31 cellular contexts compared by ENCODE assay signal in the genomic region with DNA sequence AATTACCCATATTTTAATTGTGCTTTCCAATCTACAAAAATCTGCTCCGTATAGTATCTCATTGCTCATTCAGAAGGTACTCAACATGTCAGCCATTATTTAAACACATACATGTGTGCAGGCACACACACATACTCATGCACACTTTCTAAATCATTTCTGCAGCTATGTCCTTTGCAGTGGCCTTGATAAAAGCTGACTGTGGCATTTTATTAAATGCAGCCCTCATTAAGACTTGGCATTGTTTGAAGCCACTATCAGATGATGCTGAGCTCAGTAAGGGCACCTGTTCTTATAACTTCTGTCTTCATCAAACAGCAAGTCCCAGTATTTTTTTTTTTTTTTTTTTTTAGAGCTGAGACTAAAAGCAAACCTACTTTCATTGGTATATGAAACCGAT.
"Had no signal": no experiment of that assay in that cellular context is flagged by ENCODE, and none has a peak within 500 bp of the region (broad histone marks: within the 10 kb centered on the region; RNA-seq: fewer than 3 reads in every experiment).

No MANE protein-coding gene starts in this region.

- H3K27me3 ChIP-seq: adrenal gland, body of pancreas, esophagus squamous epithelium, gastroesophageal sphincter, heart right ventricle had no signal

- H3K4me1 ChIP-seq: body of pancreas, esophagus squamous epithelium, gastroesophageal sphincter, heart right ventricle had no signal

- FAIRE-seq: endometrium, endothelial cell of umbilical vein had no signal

- DNase-seq: activated B cell treated with CpG ODN at 0.5 μM for 24 hours; activated CD4-positive, alpha-beta T cell treated with anti-CD3 and anti-CD28 coated beads for 48 hours; activated CD4-positive, alpha-beta T cell treated with anti-CD3 and anti-CD28 coated beads, Interleukin-2, amount 50 U/mL, for 1 hour; activated CD4-positive, alpha-beta T cell treated with anti-CD3 and anti-CD28 coated beads, Interleukin-2, amount 50 U/mL, for 48 hours; activated CD8-positive, alpha-beta memory T cell treated with anti-CD3 and anti-CD28 coated beads for 24 hours; activated CD8-positive, alpha-beta T cell treated with anti-CD3 and anti-CD28 coated beads for 36 hours; activated effector memory CD4-positive, alpha-beta T cell treated with anti-CD3 and anti-CD28 coated beads, Interleukin-2, amount 50 U/mL, for 16 hours; activated naive CD4-positive, alpha-beta T cell treated with anti-CD3 and anti-CD28 coated beads for 36 hours; activated naive CD8-positive, alpha-beta T cell treated with anti-CD3 and anti-CD28 coated beads for 36 hours; activated naive CD8-positive, alpha-beta T cell treated with anti-CD3 and anti-CD28 coated beads, Interleukin-2, amount 50 U/mL, for 24 hours; activated T-cell treated with anti-CD3 and anti-CD28 coated beads, Interleukin-2, amount 50 U/mL, for 1 hour; activated T-cell treated with anti-CD3 and anti-CD28 coated beads, Interleukin-2, amount 50 U/mL, for 48 hours; adrenal gland; amygdala; aorta; body of pancreas; caudate nucleus; cortex of kidney; dermis blood vessel endothelial cell; effector CD4-positive, alpha-beta T cell; esophagus squamous epithelium; foreskin melanocyte; heart right ventricle; T-helper 17 cell; T1000; WERI-Rb-1 had no signal

- H3K4me3 ChIP-seq: adrenal gland, body of pancreas, esophagus squamous epithelium, gastroesophageal sphincter, heart right ventricle had no signal

- H3K9me3 ChIP-seq: adrenal gland, body of pancreas, esophagus squamous epithelium, gastroesophageal sphincter had no signal

- ATAC-seq: activated CD4-positive, CD25-positive, alpha-beta regulatory T cell treated with anti-CD3 and anti-CD28 coated beads, Interleukin-2, amount 50 U/mL, for 24 hours; activated CD8-positive, alpha-beta T cell treated with anti-CD3 and anti-CD28 coated beads for 36 hours; activated naive CD8-positive, alpha-beta T cell treated with anti-CD3 and anti-CD28 coated beads, Interleukin-2, amount 50 U/mL, for 24 hours; body of pancreas; gastroesophageal sphincter; heart right ventricle; T-helper 17 cell had no signal

- H3K27ac ChIP-seq: adrenal gland, body of pancreas, epithelial cell of prostate, esophagus squamous epithelium, gastroesophageal sphincter, heart right ventricle, WERI-Rb-1 had no signal

- H3K36me3 ChIP-seq: adrenal gland, esophagus squamous epithelium, gastroesophageal sphincter, heart right ventricle, WERI-Rb-1 had no signal
